29 cellular contexts compared by ENCODE assay signal in the genomic region with DNA sequence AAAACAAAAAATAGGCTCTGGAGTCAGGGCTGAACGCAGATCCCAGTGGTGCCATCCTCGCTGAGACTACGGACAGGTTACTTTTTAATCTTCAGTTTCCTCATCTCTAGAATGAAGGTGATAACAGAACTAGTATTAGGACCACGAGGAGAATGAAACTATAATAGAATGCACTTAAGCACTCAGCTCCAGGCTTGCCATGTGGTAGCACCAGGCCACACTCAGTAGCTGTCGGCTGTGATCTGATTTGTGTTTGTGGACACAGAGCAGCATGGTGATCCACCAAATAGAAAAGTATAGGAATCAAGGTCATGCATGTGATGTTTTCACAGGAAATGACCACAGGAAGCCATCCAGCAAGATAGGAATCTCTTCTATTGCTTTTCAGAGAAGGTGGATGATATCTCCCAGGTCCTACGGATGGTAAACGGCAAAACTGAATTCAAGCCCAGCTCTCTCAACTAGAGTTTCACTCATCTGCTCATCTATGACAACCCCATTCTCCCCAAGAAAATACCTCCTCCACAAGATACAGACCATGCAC.
"Had no signal": no experiment of that assay in that cellular context is flagged by ENCODE, and none has a peak within 500 bp of the region (broad histone marks: within the 10 kb centered on the region; RNA-seq: fewer than 3 reads in every experiment).

No MANE protein-coding gene starts in this region.

- H3K4me1 ChIP-seq: adrenal gland, body of pancreas, colonic mucosa, esophagus squamous epithelium, gastroesophageal sphincter had no signal

- H3K36me3 ChIP-seq: adrenal gland, colonic mucosa, esophagus squamous epithelium, gastroesophageal sphincter had no signal

- H3K27me3 ChIP-seq: adrenal gland, body of pancreas, colonic mucosa had no signal

- ATAC-seq: activated CD4-positive, alpha-beta T cell treated with anti-CD3 and anti-CD28 coated beads for 36 hours; activated CD8-positive, alpha-beta memory T cell treated with anti-CD3 and anti-CD28 coated beads, Interleukin-2, amount 10 ng/mL, durations not matched to agents 7 days and 5 days; activated CD8-positive, alpha-beta T cell treated with anti-CD3 and anti-CD28 coated beads, Interleukin-2, amount 10 ng/mL, durations not matched to agents 7 days and 5 days; activated naive CD8-positive, alpha-beta T cell treated with anti-CD3 and anti-CD28 coated beads, Interleukin-2, amount 50 U/mL, for 24 hours; body of pancreas; effector memory CD8-positive, alpha-beta T cell; gastroesophageal sphincter had no signal

- H3K27ac ChIP-seq: adrenal gland, body of pancreas, colonic mucosa, epithelial cell of prostate, esophagus squamous epithelium, gastroesophageal sphincter had no signal

- H3K9me3 ChIP-seq: adrenal gland, body of pancreas, colonic mucosa, esophagus squamous epithelium, gastroesophageal sphincter had no signal

- H3K4me3 ChIP-seq: adrenal gland, body of pancreas, colonic mucosa, esophagus squamous epithelium, gastroesophageal sphincter had no signal

- DNase-seq: activated CD4-positive, alpha-beta memory T cell treated with anti-CD3 and anti-CD28 coated beads for 36 hours; activated CD4-positive, alpha-beta T cell treated with anti-CD3 and anti-CD28 coated beads for 36 hours; activated CD4-positive, alpha-beta T cell treated with anti-CD3 and anti-CD28 coated beads, Interleukin-2, amount 10 ng/mL, durations not matched to agents 24 days and 14 days; activated CD4-positive, CD25-positive, alpha-beta regulatory T cell; activated CD4-positive, CD25-positive, alpha-beta regulatory T cell treated with anti-CD3 and anti-CD28 coated beads, Interleukin-2, amount 50 U/mL, for 72 hours; activated CD8-positive, alpha-beta memory T cell treated with anti-CD3 and anti-CD28 coated beads, Interleukin-2, amount 10 ng/mL, durations not matched to agents 7 days and 5 days; activated CD8-positive, alpha-beta memory T cell treated with anti-CD3 and anti-CD28 coated beads, Interleukin-2, amount 50 U/mL, for 4 hours; activated CD8-positive, alpha-beta T cell treated with anti-CD3 and anti-CD28 coated beads, Interleukin-2, amount 10 ng/mL, durations not matched to agents 7 days and 5 days; activated effector memory CD4-positive, alpha-beta T cell treated with anti-CD3 and anti-CD28 coated beads, Interleukin-2, amount 50 U/mL, for 16 hours; activated naive CD4-positive, alpha-beta T cell treated with anti-CD3 and anti-CD28 coated beads for 36 hours; activated naive CD8-positive, alpha-beta T cell treated with anti-CD3 and anti-CD28 coated beads for 36 hours; activated naive CD8-positive, alpha-beta T cell treated with anti-CD3 and anti-CD28 coated beads, Interleukin-2, amount 50 U/mL, for 24 hours; activated T-cell treated with anti-CD3 and anti-CD28 coated beads, Interleukin-2, amount 50 U/mL, for 1 hour; activated T-cell treated with anti-CD3 and anti-CD28 coated beads, Interleukin-2, amount 50 U/mL, for 48 hours; adrenal gland; amygdala; aorta; body of pancreas; central memory CD4-positive, alpha-beta T cell; cerebellar nuclear complex; colonic mucosa; effector CD4-positive, alpha-beta T cell; effector memory CD8-positive, alpha-beta T cell; esophagus squamous epithelium; foreskin melanocyte; glutamatergic neuron; T-helper 2 cell had no signal
